8 cellular contexts compared by ENCODE assay signal in the genomic region with DNA sequence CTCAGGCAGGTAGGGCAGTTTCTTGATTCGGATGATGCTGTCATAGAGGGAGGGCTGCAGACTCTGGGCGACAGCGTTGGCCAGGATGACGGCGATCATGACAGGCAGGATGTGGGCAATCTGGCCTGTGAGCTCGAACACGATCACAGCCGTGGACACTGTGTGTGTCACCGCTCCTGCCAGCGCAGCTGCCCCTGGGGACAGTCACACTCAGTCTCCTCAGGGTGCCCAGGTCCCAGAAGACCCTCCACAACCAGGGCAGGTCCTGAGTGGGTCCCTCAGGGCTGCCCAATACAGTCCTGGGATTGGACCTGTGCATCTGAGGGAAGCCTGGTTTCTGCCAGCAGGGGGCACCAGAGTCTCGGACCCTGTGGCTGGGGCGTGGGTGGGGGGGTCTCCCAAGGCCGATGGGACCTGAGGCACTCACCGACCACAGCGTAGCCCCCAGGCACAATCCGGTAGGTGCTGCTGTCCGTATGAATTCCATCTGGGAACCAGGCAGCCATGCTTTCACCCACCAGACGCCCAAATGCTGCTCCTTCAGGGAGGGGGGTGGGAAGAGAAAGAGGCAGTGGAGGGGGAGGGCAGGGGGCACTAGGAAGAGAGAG. TPM values are rescaled to one million over a fixed set of nuclear protein-coding genes. Genes with fewer than 3 reads are reported as not detected.
DNase-seq lines count a peak whose midpoint lies in the region; ATAC-seq and TF ChIP-seq lines count a peak whose summit lies in the region.

No MANE protein-coding gene starts in this region.

- peak; percentile 23 for DNase-seq in NK-92 treated with Interleukin-12 subunit alpha and Interleukin-12 subunit beta, amount 100 ng/mL, for 24 hours (lab: John Stamatoyannopoulos, UW)
- no peak for DNase-seq in NK-92 (lab: John Stamatoyannopoulos, UW; ENCODE audit: unreplicated experiment)
- DNase-seq in Panc1 (ENCODE audit: low read depth, low spot score): no peak
- DNase-seq in activated naive CD4-positive, alpha-beta T cell (lab: John Stamatoyannopoulos, UW): peak; percentile 18 to 66 (median 54)
- peak; percentile 75 for DNase-seq in left ventricle myocardium superior
- peak; percentile 36 to 61 (median 60) for DNase-seq in stimulated activated CD4-positive, alpha-beta T cell treated with anti-CD3 and anti-CD28 coated beads, Interleukin-12 subunit alpha, Interleukin-12 subunit beta, amount 100 ng/mL, for 48 hours (ENCODE audit: low read depth in 2 of 3, low spot score in 1 of 3)
- DNase-seq in mucosa of gallbladder (ENCODE audit: low spot score): no peak

- H3K27ac ChIP-seq in Panc1 (ENCODE audit: low read length): no peak overlapping the region

- no peaks in the 10 kb centered on the region for H3K4me1 ChIP-seq in Panc1 (ENCODE audit: control insufficient read depth, insufficient read depth, low read length)

- intact Hi-C loops in Panc1 (cut with micrococcal nuclease; ENCODE audit: unreplicated experiment): no loop called here
- intact Hi-C loops in left ventricle myocardium superior (cut with micrococcal nuclease): no loop called here

- H3K4me3 ChIP-seq in Panc1 (ENCODE audit: low read depth in 2 of 2, low read length in 2 of 2): no peak overlapping the region

- CTCF ChIA-PET in Panc1 (lab: Charles Lee): interaction anchor here (0.6 to 1.2 kb wide), 4 partner anchors 8 to 335 kb away, joined by 3 to 4 read pairs (median 4); a partner anchor contains a TSS

- H3K27me3 ChIP-seq in Panc1 (ENCODE audit: control insufficient read depth, insufficient read depth, low read length): no peaks in the 10 kb centered on the region

- BruUV-seq in Panc1 (replicated peaks; lab: Mats Ljungman, UMichigan): no TSS peak

- TF ChIP-seq CTCF in Panc1 (IDR thresholded peaks at IDR 0.05): no peak

- in situ Hi-C loops in Panc1 (cut with HindIII; ENCODE audit: low pct_unique_long_range_greater_than_20kb, low sequenced_read_pairs): no loop called here

- POLR2A ChIA-PET in Panc1 (lab: Charles Lee): no interaction called here

- no peaks in the 10 kb centered on the region for H3K9me3 ChIP-seq in Panc1 (ENCODE audit: control insufficient read depth, insufficient read depth, low read depth, low read length)

- ATAC-seq in Panc1: peak; percentile 80
- ATAC-seq in left ventricle myocardium superior: peak; percentile 41
- ATAC-seq in GM18498 (IDR thresholded peaks at IDR 0.05; ENCODE audit: unreplicated experiment): no peak

- H3K36me3 ChIP-seq in Panc1 (ENCODE audit: control insufficient read depth, insufficient read depth, low read length): no peaks in the 10 kb centered on the region; the same call in 1 of the 2 replicates

RNA-seq across cellular contexts. Expression of a gene that starts 7.2 kb away (rescaled TPM):
- 22.5 TPM for total RNA-seq in Panc1 (2021; ENCODE audit: unreplicated experiment)
- 21.4 TPM for polyA plus RNA-seq in Panc1 (2012; ENCODE audit: insufficient read length)
- 3.6 TPM for total RNA-seq in left ventricle myocardium superior
- total RNA-seq in mucosa of gallbladder: 104 TPM

RNA-seq across cellular contexts. Expression of a gene that starts 7.3 kb away (rescaled TPM):
- total RNA-seq in Panc1 (2021; ENCODE audit: unreplicated experiment) (156 TPM), left ventricle myocardium superior (26.0 TPM), mucosa of gallbladder (107 TPM)
- 183 TPM for polyA plus RNA-seq in Panc1 (2012; ENCODE audit: insufficient read length)

RNA-seq across cellular contexts. Expression of a gene that starts 16.8 kb away (rescaled TPM):
- total RNA-seq in Panc1 (2021; ENCODE audit: unreplicated experiment) (30.1 TPM), left ventricle myocardium superior (41.0 TPM), mucosa of gallbladder (41.5 TPM)
- polyA plus RNA-seq in Panc1 (2012; ENCODE audit: insufficient read length): 31.9 TPM

RNA-seq across cellular contexts. Expression of a gene that starts 23.8 kb away (rescaled TPM):
- total RNA-seq in Panc1 (2021; ENCODE audit: unreplicated experiment) (not detected), left ventricle myocardium superior (0.37 TPM), mucosa of gallbladder (0.29 TPM)
- polyA plus RNA-seq in Panc1 (2012; ENCODE audit: insufficient read length): 0.17 TPM

RNA-seq across cellular contexts. Expression of a gene that starts 25.6 kb away (rescaled TPM):
- 1.4 TPM for total RNA-seq in Panc1 (2021; ENCODE audit: unreplicated experiment)
- 1.3 TPM for polyA plus RNA-seq in Panc1 (2012; ENCODE audit: insufficient read length)
- total RNA-seq in left ventricle myocardium superior: 4.6 TPM
- total RNA-seq in mucosa of gallbladder: 6.5 TPM

Comparison
In these comparisons a context has a peak if more than half of its experiments do, and no peak if none do; other contexts are left out.
1. DNase-seq: peak in NK-92 treated with Interleukin-12 subunit alpha and Interleukin-12 subunit beta, amount 100 ng/mL, for 24 hours (single experiment), activated naive CD4-positive, alpha-beta T cell (4 of 4), left ventricle myocardium superior (single experiment) and stimulated activated CD4-positive, alpha-beta T cell treated with anti-CD3 and anti-CD28 coated beads, Interleukin-12 subunit alpha, Interleukin-12 subunit beta, amount 100 ng/mL, for 48 hours (3 of 3); none in NK-92 (single experiment), Panc1 (single experiment) and mucosa of gallbladder (single experiment).